7 cellular contexts compared by ENCODE assay signal in genomic region chrX:44874481-44875184, GRCh38. TPM values are rescaled to one million over a fixed set of nuclear protein-coding genes. Genes with fewer than 3 reads are reported as not detected.
A peak's percentile ranks its signal among the peaks of the same experiment; 100 is the strongest.
DNase-seq lines count a peak whose midpoint lies in the region; ATAC-seq and TF ChIP-seq lines count a peak whose summit lies in the region.

No MANE protein-coding gene starts in this region.

- H3K79me2 ChIP-seq in Loucy (ENCODE audit: insufficient read depth, low read length), result peaks cover 78% of the 10 kb centered on the region
- H3K79me2 ChIP-seq in mesendoderm (ENCODE audit: control insufficient read depth, insufficient read depth, low read length), result peaks cover 36% of the 10 kb centered on the region

- no peaks in the 10 kb centered on the region for H3F3A ChIP-seq in Loucy (ENCODE audit: low read depth)

- no peaks in the 10 kb centered on the region for H3K27me3 Mint-ChIP-seq in activated CD4-positive, alpha-beta T cell treated with anti-CD3 and anti-CD28 coated beads for 36 hours

- H3K9ac ChIP-seq in Loucy (ENCODE audit: low read depth, low read length, poor library complexity, severe bottlenecking) (peak overlapping the region; percentile 98), mesendoderm (ENCODE audit: low read length) (peak overlapping the region; percentile 84), subcutaneous abdominal adipose tissue (ENCODE audit: low read length in 5 of 5) (peak overlapping the region; percentile 81 to 98 (median 91))

- no peak overlapping the region for H2BK15ac ChIP-seq in mesendoderm (replicated peaks; ENCODE audit: low read depth)

- H2BK120ac ChIP-seq in mesendoderm (ENCODE audit: low read depth, low read length), result no peak overlapping the region

- H3K27ac Mint-ChIP-seq in activated CD4-positive, alpha-beta T cell treated with anti-CD3 and anti-CD28 coated beads for 36 hours, result peak overlapping the region; percentile 99

- no peak overlapping the region for H3K4ac ChIP-seq in mesendoderm (ENCODE audit: low read depth, low read length)

- H3K56ac ChIP-seq in mesendoderm (ENCODE audit: low read length), result peak overlapping the region; percentile 80

- WGBS in mesendoderm (ENCODE audit: extremely low coverage, insufficient coverage, low lambda C conversion rate), result no CpG with 5 or more reads among the region's 12 CpGs

- H2BK5ac ChIP-seq in mesendoderm (ENCODE audit: low read length), result no peak overlapping the region

- no peaks in the 10 kb centered on the region for H3K27me3 ChIP-seq in Loucy (ENCODE audit: insufficient read depth, low read length, poor library complexity, severe bottlenecking)
- no peaks in the 10 kb centered on the region for H3K27me3 ChIP-seq in mesendoderm (ENCODE audit: insufficient read depth, low read length, poor library complexity)
- no peaks in the 10 kb centered on the region for H3K27me3 ChIP-seq in subcutaneous abdominal adipose tissue (ENCODE audit: control insufficient read depth in 5 of 5, insufficient read depth in 4 of 5, low read length in 5 of 5)

- CTCF ChIA-PET in activated CD4-positive, alpha-beta T cell treated with anti-CD3 and anti-CD28 coated beads for 36 hours (lab: Charles Lee), result interaction anchor here (1.2 kb wide), 1 partner anchor 40 kb away, joined by 3 read pairs; no protein-coding TSS in a partner anchor

- H3K36me3 Mint-ChIP-seq in activated CD4-positive, alpha-beta T cell treated with anti-CD3 and anti-CD28 coated beads for 36 hours (ENCODE audit: low read depth), result peaks cover 7% of the 10 kb centered on the region

- no peaks in the 10 kb centered on the region for H3K79me1 ChIP-seq in mesendoderm (ENCODE audit: low read length)

- no peak for TF ChIP-seq CTCF in Loucy (conservative IDR thresholded peaks at IDR 0.05; ENCODE audit: low read length)

- intact Hi-C loops in activated CD4-positive, alpha-beta T cell treated with anti-CD3 and anti-CD28 coated beads for 36 hours (cut with DNase I, micrococcal nuclease), result loop anchor here (5.0 to 10.0 kb wide), 9 partner anchors 48 to 1453 kb away; no protein-coding TSS in a partner anchor

- POLR2A ChIA-PET in activated CD4-positive, alpha-beta T cell treated with anti-CD3 and anti-CD28 coated beads for 36 hours (lab: Charles Lee), result interaction anchor here (0.6 to 0.9 kb wide), 4 partner anchors 11 to 135 kb away, joined by 3 to 10 read pairs (median 4); no protein-coding TSS in a partner anchor

- H4K8ac ChIP-seq in mesendoderm (ENCODE audit: low read depth, low read length), result no peak overlapping the region

- peaks cover 6% of the 10 kb centered on the region for H3K4me1 ChIP-seq in Loucy (ENCODE audit: insufficient read depth, low read length, poor library complexity, severe bottlenecking)
- no peaks in the 10 kb centered on the region for H3K4me1 ChIP-seq in mesendoderm (ENCODE audit: control insufficient read depth, low read depth, low read length)
- H3K4me1 ChIP-seq in subcutaneous abdominal adipose tissue (ENCODE audit: control insufficient read depth in 5 of 5, insufficient read depth in 5 of 5, low read length in 5 of 5), result peaks cover 0 to 46% (median 36%) of the 10 kb centered on the region in 5 donors

- H3K4me3 Mint-ChIP-seq in activated CD4-positive, alpha-beta T cell treated with anti-CD3 and anti-CD28 coated beads for 36 hours, result peak overlapping the region; percentile 92

- ATAC-seq in activated CD4-positive, alpha-beta T cell treated with anti-CD3 and anti-CD28 coated beads for 36 hours, result peak; percentile 28
- no peak for ATAC-seq in GM19395 (IDR thresholded peaks at IDR 0.05; ENCODE audit: unreplicated experiment)

- H3K9me3 Mint-ChIP-seq in activated CD4-positive, alpha-beta T cell treated with anti-CD3 and anti-CD28 coated beads for 36 hours (ENCODE audit: low read depth), result no peaks in the 10 kb centered on the region

- H3K36me3 ChIP-seq in Loucy (ENCODE audit: insufficient read depth, low read length) (no peaks in the 10 kb centered on the region), mesendoderm (ENCODE audit: control insufficient read depth, insufficient read depth, low read length) (no peaks in the 10 kb centered on the region), subcutaneous abdominal adipose tissue (ENCODE audit: control insufficient read depth in 5 of 5, insufficient read depth in 5 of 5, low read length in 5 of 5) (peaks cover 0 to 3% (median 0%) of the 10 kb centered on the region in 5 donors)

- H4K5ac ChIP-seq in mesendoderm (ENCODE audit: low read length), result no peak overlapping the region

- H2AK5ac ChIP-seq in mesendoderm (ENCODE audit: low read length), result no peak overlapping the region

- peaks cover 11% of the 10 kb centered on the region for H3K4me1 Mint-ChIP-seq in activated CD4-positive, alpha-beta T cell treated with anti-CD3 and anti-CD28 coated beads for 36 hours

- H3K18ac ChIP-seq in mesendoderm (ENCODE audit: low read length), result no peak overlapping the region

- H3K27ac ChIP-seq in mesendoderm (ENCODE audit: low read depth, low read length) (peak overlapping the region; percentile 84), subcutaneous abdominal adipose tissue (ENCODE audit: low read depth, low read length) (peak overlapping the region; percentile 88)

- DNase-seq in GDM1 (lab: John Stamatoyannopoulos, UW), result peak; percentile 20
- peak; percentile 68 for DNase-seq in activated CD4-positive, alpha-beta T cell treated with anti-CD3 and anti-CD28 coated beads for 36 hours
- DNase-seq in ecto neural progenitor cell (ENCODE audit: low spot score), result peak; percentile 42
- peak; percentile 59 for DNase-seq in mesendoderm

- no peak overlapping the region for H3K23ac ChIP-seq in mesendoderm (ENCODE audit: low read length)

- peak overlapping the region; percentile 75; the same call in 1 of the 2 replicates for H2AFZ ChIP-seq in Loucy (ENCODE audit: low read length)

- H3K4me3 ChIP-seq in Loucy (ENCODE audit: low read length, poor library complexity, severe bottlenecking) (peak overlapping the region; percentile 100), mesendoderm (ENCODE audit: low read length) (peak overlapping the region; percentile 82), subcutaneous abdominal adipose tissue (ENCODE audit: low read depth in 1 of 5, low read length in 5 of 5) (peak overlapping the region; percentile 81 to 96 (median 93))

- H4K20me1 ChIP-seq in Loucy (ENCODE audit: insufficient read depth, low read length, poor library complexity, severe bottlenecking), result peaks cover 48% of the 10 kb centered on the region

- no peaks in the 10 kb centered on the region for H3K9me2 ChIP-seq in Loucy (replicated peaks; ENCODE audit: low read depth, low read length)

- H3K4me2 ChIP-seq in Loucy (ENCODE audit: low read depth, low read length, poor library complexity, severe bottlenecking) (peak overlapping the region; percentile 91), mesendoderm (ENCODE audit: low read length) (peak overlapping the region; percentile 59)

- no peaks in the 10 kb centered on the region for H3K9me3 ChIP-seq in Loucy (ENCODE audit: insufficient read depth, low read depth, low read length)
- no peaks in the 10 kb centered on the region for H3K9me3 ChIP-seq in subcutaneous abdominal adipose tissue (ENCODE audit: control insufficient read depth in 5 of 5, low read length in 5 of 5)

RNA-seq across cellular contexts. Expression of gene KDM6A, which starts 1.6 kb away (rescaled TPM):
- 10 to 100 TPM; 18.9 to 24.2 TPM for total RNA-seq in activated CD4-positive, alpha-beta T cell treated with anti-CD3 and anti-CD28 coated beads for 36 hours
- 88.2 TPM for polyA plus RNA-seq in mesendoderm (2013, experiment 1 of 2)
- 89.3 TPM for polyA plus RNA-seq in mesendoderm (2013, experiment 2 of 2)

RNA-seq across cellular contexts. Expression of gene DUSP21, which starts 30.8 kb away (rescaled TPM):
- not detected for total RNA-seq in activated CD4-positive, alpha-beta T cell treated with anti-CD3 and anti-CD28 coated beads for 36 hours
- not detected for polyA plus RNA-seq in mesendoderm (2013, experiment 1 of 2)
- polyA plus RNA-seq in mesendoderm (2013, experiment 2 of 2), result not detected
